15 cellular contexts compared by ENCODE assay signal in genomic region chr7:22378199-22378961, GRCh38. TPM values are rescaled to one million over a fixed set of nuclear protein-coding genes. Genes with fewer than 3 reads are reported as not detected.
"Had no signal": no experiment of that assay in that cellular context is flagged by ENCODE, and none has a peak within 500 bp of the region (broad histone marks: within the 10 kb centered on the region; RNA-seq: fewer than 3 reads in every experiment).

No MANE protein-coding gene starts in this region.

- H3K27ac ChIP-seq: cardiac muscle cell, ovary, transverse colon, WERI-Rb-1 had no signal

- H3K27me3 ChIP-seq: cardiac muscle cell, ovary, transverse colon had no signal

- ATAC-seq: activated CD4-positive, alpha-beta T cell treated with anti-CD3 and anti-CD28 coated beads for 36 hours; activated naive CD4-positive, alpha-beta T cell treated with anti-CD3 and anti-CD28 coated beads, Interleukin-2, amount 50 U/mL, for 72 hours; esophagus mucosa; naive thymus-derived CD4-positive, alpha-beta T cell had no signal

- H3K4me3 ChIP-seq: cardiac muscle cell, ovary, transverse colon had no signal

- H3K36me3 ChIP-seq: cardiac muscle cell, ovary, transverse colon, WERI-Rb-1 had no signal

- DNase-seq: activated CD4-positive, alpha-beta memory T cell treated with anti-CD3 and anti-CD28 coated beads for 36 hours; activated CD4-positive, alpha-beta T cell treated with anti-CD3 and anti-CD28 coated beads for 36 hours; activated effector memory CD4-positive, alpha-beta T cell treated with Interleukin-2 at 50 U/mL for 16 hours; activated T-cell treated with anti-CD3 and anti-CD28 coated beads, Interleukin-2, amount 50 U/mL, for 24 hours; mammary epithelial cell; naive thymus-derived CD4-positive, alpha-beta T cell; ovary; stimulated activated CD4-positive, alpha-beta T cell treated with anti-CD3 and anti-CD28 coated beads, Interleukin-15, amount 100 ng/mL, for 24 hours; stimulated activated CD4-positive, alpha-beta T cell treated with anti-CD3 and anti-CD28 coated beads, Interleukin-4, amount 100 ng/mL, for 1 hour; stimulated activated naive CD4-positive, alpha-beta T cell; transverse colon; WERI-Rb-1 had no signal

RNA-seq across cellular contexts. Expression of gene RAPGEF5, which starts 21.4 kb away (rescaled TPM):
- polyA plus RNA-seq: cardiac muscle cell; naive thymus-derived CD4-positive, alpha-beta T cell had no signal
